19 cellular contexts compared by ENCODE assay signal in genomic region chr1:67721112-67721511, GRCh38.
"Had no signal": no experiment of that assay in that cellular context is flagged by ENCODE, and none has a peak within 500 bp of the region (broad histone marks: within the 10 kb centered on the region; RNA-seq: fewer than 3 reads in every experiment).

No MANE protein-coding gene starts in this region.

- H3K4me2 ChIP-seq: smooth muscle cell had no signal

- H3K27me3 ChIP-seq: heart left ventricle, pancreas, transverse colon had no signal

- H3K36me3 ChIP-seq: heart left ventricle, pancreas, transverse colon had no signal

- DNase-seq: effector memory CD4-positive, alpha-beta T cell; erythroblast; foreskin melanocyte; heart left ventricle; hippocampal formation; kidney glomerular epithelial cell; mammary epithelial cell; occipital lobe; pancreas; right cardiac atrium; stimulated activated CD4-positive, alpha-beta T cell treated with anti-CD3 and anti-CD28 coated beads, Interleukin-2, amount 100 ng/mL, for 48 hours; stimulated activated naive CD8-positive, alpha-beta T cell treated with anti-CD3 and anti-CD28 coated beads, Interleukin-15, Interleukin-2, amounts not matched to agents 100 U/mL and 50 U/mL, for 24 hours; transverse colon had no signal

- H3K9me3 ChIP-seq: heart left ventricle, pancreas, transverse colon had no signal

- H3K4me3 Mint-ChIP-seq: central memory CD8-positive, alpha-beta T cell; mesothelial cell of epicardium; natural killer cell treated with Interleukin-12 subunit alpha and Interleukin-12 subunit beta and Interleukin-15 and Interleukin-18, amount 100 ng/mL, for 72 hours had no signal

- H3K36me3 Mint-ChIP-seq: mesothelial cell of epicardium; natural killer cell treated with Interleukin-12 subunit alpha and Interleukin-12 subunit beta and Interleukin-15 and Interleukin-18, amount 100 ng/mL, for 72 hours had no signal

- H3K9me3 Mint-ChIP-seq: central memory CD8-positive, alpha-beta T cell; mesothelial cell of epicardium; natural killer cell treated with Interleukin-12 subunit alpha and Interleukin-12 subunit beta and Interleukin-15 and Interleukin-18, amount 100 ng/mL, for 72 hours had no signal

- H3K4me1 Mint-ChIP-seq: central memory CD8-positive, alpha-beta T cell had no signal

- H3K4me3 ChIP-seq: heart left ventricle, pancreas, smooth muscle cell, transverse colon had no signal

- ATAC-seq: heart left ventricle; left lobe of liver; natural killer cell treated with Interleukin-12 subunit alpha and Interleukin-12 subunit beta and Interleukin-15 and Interleukin-18, amount 100 ng/mL, for 72 hours; pancreas; right cardiac atrium; stimulated activated naive CD8-positive, alpha-beta T cell treated with anti-CD3 and anti-CD28 coated beads, Interleukin-15, Interleukin-2, amounts not matched to agents 100 U/mL and 50 U/mL, for 24 hours had no signal

- H3K27ac Mint-ChIP-seq: mesothelial cell of epicardium; natural killer cell treated with Interleukin-12 subunit alpha and Interleukin-12 subunit beta and Interleukin-15 and Interleukin-18, amount 100 ng/mL, for 72 hours; progenitor cell of endocrine pancreas had no signal

- H3K27ac ChIP-seq: pancreas, transverse colon had no signal

- H3K27me3 Mint-ChIP-seq: central memory CD8-positive, alpha-beta T cell; natural killer cell treated with Interleukin-12 subunit alpha and Interleukin-12 subunit beta and Interleukin-15 and Interleukin-18, amount 100 ng/mL, for 72 hours had no signal
